ENCODE assay signal across 9 cellular contexts in the genomic region with DNA sequence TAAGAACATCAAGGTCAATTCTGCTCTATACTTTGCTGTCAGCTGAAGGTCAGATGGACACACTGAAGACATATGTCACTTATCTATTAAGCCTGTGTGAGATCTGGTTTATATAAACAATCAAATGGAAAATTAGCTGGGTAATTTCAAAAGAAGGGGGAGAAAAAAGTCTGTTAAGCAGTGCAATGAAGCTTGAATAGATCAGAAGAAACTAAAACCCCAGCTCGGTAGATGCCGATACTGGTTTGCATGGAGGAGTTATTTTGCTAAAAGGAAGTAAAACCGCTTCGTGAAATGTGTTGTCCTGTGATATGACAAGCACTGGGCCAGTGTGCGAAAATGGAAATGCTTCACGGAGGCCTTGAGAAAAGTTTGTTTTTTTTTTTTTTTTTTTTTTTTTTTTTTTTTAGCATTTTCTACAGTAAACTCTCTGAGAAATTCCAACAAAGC.
A peak's percentile ranks its signal among the peaks of the same experiment; 100 is the strongest.
DNase-seq lines count a peak whose midpoint lies in the region; ATAC-seq and TF ChIP-seq lines count a peak whose summit lies in the region.
"Had no signal": no experiment of that assay in that cellular context is flagged by ENCODE, and none has a peak within 500 bp of the region (broad histone marks: within the 10 kb centered on the region; RNA-seq: fewer than 3 reads in every experiment).

No MANE protein-coding gene starts in this region.

- H3K27ac ChIP-seq in mucosa of rectum (ENCODE audit: low read depth in 2 of 2, low read length in 2 of 2) (peak overlapping the region; percentile 25 to 39), vagina (no peak overlapping the region)

- H3K9me3 ChIP-seq in mucosa of rectum (ENCODE audit: control insufficient read depth in 2 of 2, low read length in 2 of 2) (no peaks in the 10 kb centered on the region), vagina (no peaks in the 10 kb centered on the region)

- H3K4me3 ChIP-seq in mucosa of rectum (ENCODE audit: low read length in 2 of 2), result no peak overlapping the region
- H3K4me3 ChIP-seq in vagina, result no peak overlapping the region

- H3K36me3 ChIP-seq in mucosa of rectum (ENCODE audit: control insufficient read depth in 2 of 2, insufficient read depth in 2 of 2, low read length in 2 of 2), result no peaks in the 10 kb centered on the region
- no peaks in the 10 kb centered on the region for H3K36me3 ChIP-seq in vagina

- TF ChIP-seq CTCF in vagina (IDR thresholded peaks at IDR 0.05), result no peak

- no peak for DNase-seq in nucleus accumbens (lab: John Stamatoyannopoulos, UW)
- no peak for DNase-seq in vagina (ENCODE audit: extremely low spot score in 2 of 2)
- DNase-seq in GF-D8 (lab: John Stamatoyannopoulos, UW), result no peak
- no peak for DNase-seq in NCI-H128 (lab: John Stamatoyannopoulos, UW; ENCODE audit: unreplicated experiment)
- DNase-seq: IMR-90 had no signal

- no peak overlapping the region for H3K9ac ChIP-seq in mucosa of rectum (ENCODE audit: low read depth in 1 of 2, low read length in 2 of 2)

- H3K4me1 ChIP-seq in mucosa of rectum (ENCODE audit: control insufficient read depth in 2 of 2, insufficient read depth in 2 of 2, low read length in 2 of 2) (peaks cover 0 to 2% of the 10 kb centered on the region in 2 donors), vagina (peaks cover 14% of the 10 kb centered on the region)

- intact Hi-C loops in vagina (cut with DNase I), result loop anchor here (10.0 kb wide), 1 partner anchor 151 kb away; a partner anchor contains a TSS

- ATAC-seq in GM19023 (IDR thresholded peaks at IDR 0.05; ENCODE audit: unreplicated experiment) (peak; percentile 48), HG03045 (IDR thresholded peaks at IDR 0.05; ENCODE audit: unreplicated experiment) (peak; percentile 57), SK-N-SH treated with all-trans-retinoic acid at 6 μM for 48 hours (no peak)

- TF ChIP-seq POLR2A in vagina (IDR thresholded peaks at IDR 0.05), result no peak

- H3K27me3 ChIP-seq in mucosa of rectum (ENCODE audit: control insufficient read depth in 2 of 2, insufficient read depth in 2 of 2, low read length in 2 of 2) (no peaks in the 10 kb centered on the region), vagina (no peaks in the 10 kb centered on the region)

TF ChIP-seq in SK-N-SH treated with all-trans-retinoic acid at 6 μM for 48 hours, 23 proteins besides CTCF, POLR2A, EP300 and RAD21:
- TF ChIP-seq, protein P1, sequence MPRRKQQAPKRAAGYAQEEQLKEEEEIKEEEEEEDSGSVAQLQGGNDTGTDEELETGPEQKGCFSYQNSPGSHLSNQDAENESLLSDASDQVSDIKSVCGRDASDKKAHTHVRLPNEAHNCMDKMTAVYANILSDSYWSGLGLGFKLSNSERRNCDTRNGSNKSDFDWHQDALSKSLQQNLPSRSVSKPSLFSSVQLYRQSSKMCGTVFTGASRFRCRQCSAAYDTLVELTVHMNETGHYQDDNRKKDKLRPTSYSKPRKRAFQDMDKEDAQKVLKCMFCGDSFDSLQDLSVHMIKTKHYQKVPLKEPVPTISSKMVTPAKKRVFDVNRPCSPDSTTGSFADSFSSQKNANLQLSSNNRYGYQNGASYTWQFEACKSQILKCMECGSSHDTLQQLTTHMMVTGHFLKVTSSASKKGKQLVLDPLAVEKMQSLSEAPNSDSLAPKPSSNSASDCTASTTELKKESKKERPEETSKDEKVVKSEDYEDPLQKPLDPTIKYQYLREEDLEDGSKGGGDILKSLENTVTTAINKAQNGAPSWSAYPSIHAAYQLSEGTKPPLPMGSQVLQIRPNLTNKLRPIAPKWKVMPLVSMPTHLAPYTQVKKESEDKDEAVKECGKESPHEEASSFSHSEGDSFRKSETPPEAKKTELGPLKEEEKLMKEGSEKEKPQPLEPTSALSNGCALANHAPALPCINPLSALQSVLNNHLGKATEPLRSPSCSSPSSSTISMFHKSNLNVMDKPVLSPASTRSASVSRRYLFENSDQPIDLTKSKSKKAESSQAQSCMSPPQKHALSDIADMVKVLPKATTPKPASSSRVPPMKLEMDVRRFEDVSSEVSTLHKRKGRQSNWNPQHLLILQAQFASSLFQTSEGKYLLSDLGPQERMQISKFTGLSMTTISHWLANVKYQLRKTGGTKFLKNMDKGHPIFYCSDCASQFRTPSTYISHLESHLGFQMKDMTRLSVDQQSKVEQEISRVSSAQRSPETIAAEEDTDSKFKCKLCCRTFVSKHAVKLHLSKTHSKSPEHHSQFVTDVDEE (CRISPR knock-in tag; IDR thresholded peaks at IDR 0.05), result peak; percentile 49; the same call in 1 of the 2 replicates
- TF ChIP-seq ZC3H10 (CRISPR knock-in tag; IDR thresholded peaks at IDR 0.05), result no peak
